ENCODE assay signal across 11 cellular contexts in genomic region chr12:114855678-114856077, GRCh38.
"Had no signal": no experiment of that assay in that cellular context is flagged by ENCODE, and none has a peak within 500 bp of the region (broad histone marks: within the 10 kb centered on the region; RNA-seq: fewer than 3 reads in every experiment).

No MANE protein-coding gene starts in this region.

- H3K36me3 ChIP-seq: HAP-1 had no signal

- H3K4me2 ChIP-seq: GM23338 had no signal

- DNase-seq: GM23248, GOT3, H7, H9, HCEC 1CT, HFFc6 had no signal

- H3K4me1 ChIP-seq: HAP-1 had no signal

- H3K9ac ChIP-seq: GM23248 had no signal

- H3K9me3 ChIP-seq: HAP-1 had no signal

- H3K4me3 ChIP-seq: GM23248, GM23338, HAP-1 had no signal

- ATAC-seq: GM23338, HCT116 had no signal

- H2AFZ ChIP-seq: GM23248, GM23338 had no signal

- FAIRE-seq: H1, H54 had no signal

- H3K27ac ChIP-seq: GM23248 had no signal
